1 cellular context compared by ENCODE assay signal in the genomic region with DNA sequence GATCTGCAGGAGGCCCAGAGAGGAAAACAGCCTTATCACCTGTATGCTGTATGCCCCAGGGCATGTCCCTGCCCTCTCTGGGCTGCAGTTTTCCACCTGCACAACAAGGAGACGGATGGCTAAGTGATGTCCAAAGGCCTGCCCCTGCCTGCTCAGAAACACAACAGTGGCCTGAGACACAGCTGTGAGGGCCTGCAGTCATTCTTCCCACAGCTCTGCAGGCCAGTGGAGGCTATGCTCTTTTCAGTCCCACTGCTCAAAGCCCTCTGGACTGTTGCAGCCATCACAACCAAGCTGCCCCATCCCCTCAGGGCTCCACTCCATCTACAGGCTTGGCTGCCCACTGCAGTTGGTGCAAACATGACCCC.
TF ChIP-seq lines count a peak whose summit lies in the region.

No MANE protein-coding gene starts in this region.

TF ChIP-seq in IMR-90, 13 proteins besides CTCF, POLR2A, EP300 and RAD21:
- no peak for TF ChIP-seq MXI1 (IDR thresholded peaks at IDR 0.05; ENCODE audit: borderline replicate concordance, low read depth, low read length)
- TF ChIP-seq, protein P1, sequence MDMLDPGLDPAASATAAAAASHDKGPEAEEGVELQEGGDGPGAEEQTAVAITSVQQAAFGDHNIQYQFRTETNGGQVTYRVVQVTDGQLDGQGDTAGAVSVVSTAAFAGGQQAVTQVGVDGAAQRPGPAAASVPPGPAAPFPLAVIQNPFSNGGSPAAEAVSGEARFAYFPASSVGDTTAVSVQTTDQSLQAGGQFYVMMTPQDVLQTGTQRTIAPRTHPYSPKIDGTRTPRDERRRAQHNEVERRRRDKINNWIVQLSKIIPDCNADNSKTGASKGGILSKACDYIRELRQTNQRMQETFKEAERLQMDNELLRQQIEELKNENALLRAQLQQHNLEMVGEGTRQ (IDR thresholded peaks at IDR 0.05; ENCODE audit: low read depth, low read length), result no peak
- TF ChIP-seq MAFK (IDR thresholded peaks at IDR 0.05; ENCODE audit: low read depth, low read length), result no peak
- TF ChIP-seq NFE2L2 (IDR thresholded peaks at IDR 0.05; ENCODE audit: low read depth, low read length), result no peak
- no peak for TF ChIP-seq FOS (IDR thresholded peaks at IDR 0.05; ENCODE audit: low read depth, low read length)
- TF ChIP-seq, protein P2, sequence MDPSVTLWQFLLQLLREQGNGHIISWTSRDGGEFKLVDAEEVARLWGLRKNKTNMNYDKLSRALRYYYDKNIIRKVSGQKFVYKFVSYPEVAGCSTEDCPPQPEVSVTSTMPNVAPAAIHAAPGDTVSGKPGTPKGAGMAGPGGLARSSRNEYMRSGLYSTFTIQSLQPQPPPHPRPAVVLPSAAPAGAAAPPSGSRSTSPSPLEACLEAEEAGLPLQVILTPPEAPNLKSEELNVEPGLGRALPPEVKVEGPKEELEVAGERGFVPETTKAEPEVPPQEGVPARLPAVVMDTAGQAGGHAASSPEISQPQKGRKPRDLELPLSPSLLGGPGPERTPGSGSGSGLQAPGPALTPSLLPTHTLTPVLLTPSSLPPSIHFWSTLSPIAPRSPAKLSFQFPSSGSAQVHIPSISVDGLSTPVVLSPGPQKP (IDR thresholded peaks at IDR 0.05; ENCODE audit: borderline replicate concordance, low read depth, low read length), result no peak
TF ChIP-seq in IMR-90: peak in this region for 0.
